Comparison of ENCODE assay signal across 17 cellular contexts in the genomic region with DNA sequence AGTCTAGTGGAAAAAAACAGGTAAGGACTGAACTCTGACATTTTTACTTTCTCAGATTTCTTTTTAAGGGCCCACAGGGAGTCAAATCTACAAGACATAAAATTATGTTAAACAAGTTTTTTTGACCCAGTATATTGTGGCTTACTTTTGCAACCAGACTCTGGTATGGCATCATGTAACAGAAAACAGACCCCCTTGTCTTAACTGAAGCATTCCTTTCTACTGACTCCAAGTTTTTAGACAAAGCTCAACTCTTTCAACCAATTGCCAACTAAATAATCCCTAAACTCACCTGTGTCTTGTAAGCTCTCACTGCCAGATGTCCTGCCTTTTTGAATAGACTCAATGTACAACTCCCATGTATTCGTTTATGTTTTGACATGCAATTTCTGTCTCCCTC.
"Had no signal": no experiment of that assay in that cellular context is flagged by ENCODE, and none has a peak within 500 bp of the region (broad histone marks: within the 10 kb centered on the region; RNA-seq: fewer than 3 reads in every experiment).

No MANE protein-coding gene starts in this region.

- H3K9me3 ChIP-seq: body of pancreas, heart left ventricle, testis had no signal

- H3K27ac ChIP-seq: body of pancreas, heart left ventricle, left ventricle myocardium inferior, testis, WERI-Rb-1 had no signal

- H3K4me1 ChIP-seq: body of pancreas, left ventricle myocardium inferior, testis had no signal

- DNase-seq: activated CD4-positive, alpha-beta T cell treated with anti-CD3 and anti-CD28 coated beads for 48 hours; activated CD8-positive, alpha-beta memory T cell treated with anti-CD3 and anti-CD28 coated beads, Interleukin-2, amount 50 U/mL, for 48 hours; activated CD8-positive, alpha-beta T cell treated with anti-CD3 and anti-CD28 coated beads, Interleukin-2, amount 10 ng/mL, durations not matched to agents 7 days and 5 days; activated naive CD4-positive, alpha-beta T cell treated with Interleukin-2 at 50 U/mL for 16 hours; activated naive CD8-positive, alpha-beta T cell treated with anti-CD3 and anti-CD28 coated beads, Interleukin-2, amount 50 U/mL, for 24 hours; body of pancreas; endodermal cell; erythroblast; foreskin melanocyte; heart left ventricle; kidney; left ventricle myocardium inferior; stimulated activated CD4-positive, alpha-beta T cell treated with anti-CD3 and anti-CD28 coated beads, Interleukin-4, amount 100 ng/mL, for 4 hours; stimulated activated naive CD8-positive, alpha-beta T cell treated with anti-CD3 and anti-CD28 coated beads, Interleukin-15, amount 100 ng/mL, for 72 hours; T1000; testis; WERI-Rb-1 had no signal

- ATAC-seq: activated CD8-positive, alpha-beta T cell treated with anti-CD3 and anti-CD28 coated beads, Interleukin-2, amount 10 ng/mL, durations not matched to agents 7 days and 5 days; activated naive CD8-positive, alpha-beta T cell treated with anti-CD3 and anti-CD28 coated beads, Interleukin-2, amount 50 U/mL, for 24 hours; body of pancreas; heart left ventricle; stimulated activated naive CD8-positive, alpha-beta T cell treated with anti-CD3 and anti-CD28 coated beads, Interleukin-15, amount 100 ng/mL, for 72 hours had no signal

- H3K36me3 ChIP-seq: heart left ventricle, left ventricle myocardium inferior, WERI-Rb-1 had no signal

- H3K27me3 ChIP-seq: body of pancreas, heart left ventricle, testis had no signal

- H3K4me3 ChIP-seq: body of pancreas, heart left ventricle, left ventricle myocardium inferior, testis had no signal
